Comparison of ENCODE assay signal across 2 cellular contexts in the genomic region with DNA sequence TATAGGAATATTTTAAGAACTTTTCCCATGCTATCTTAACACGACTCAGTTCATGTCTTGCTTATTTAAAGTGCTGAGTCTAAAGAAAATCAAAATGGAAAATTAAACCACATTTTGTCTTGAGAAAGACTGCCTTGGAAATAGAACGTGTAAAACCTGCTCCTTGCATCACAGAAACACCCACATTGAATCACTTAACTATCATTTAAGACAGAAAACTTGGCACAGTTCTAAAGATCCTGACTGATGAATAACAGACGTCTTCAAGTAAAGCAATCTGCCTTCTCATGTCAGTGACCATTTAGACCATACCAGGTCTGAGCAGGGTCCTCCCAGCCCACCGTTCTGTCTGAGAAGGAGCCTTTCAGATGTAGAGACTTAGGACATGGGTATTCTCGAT.
TF ChIP-seq lines count a peak whose summit lies in the region.

No MANE protein-coding gene starts in this region.

TF ChIP-seq in IMR-90, 13 proteins besides CTCF, POLR2A, EP300 and RAD21:
- peak; percentile 67; the same call in 1 of the 2 replicates for TF ChIP-seq CEBPB (IDR thresholded peaks at IDR 0.05; ENCODE audit: low read depth, low read length)
- TF ChIP-seq RFX5 (IDR thresholded peaks at IDR 0.05; ENCODE audit: low read depth, low read length) = no peak

TF ChIP-seq in H1, 55 proteins besides CTCF, POLR2A, EP300 and RAD21:
- no peak for TF ChIP-seq SP4 (IDR thresholded peaks at IDR 0.05; ENCODE audit: low read length)
- no peak for TF ChIP-seq RXRA (IDR thresholded peaks at IDR 0.05; ENCODE audit: insufficient read depth, low read depth, low read length)
- TF ChIP-seq KDM5A (IDR thresholded peaks at IDR 0.05; ENCODE audit: low read length) = no peak
- TF ChIP-seq BRCA1 (IDR thresholded peaks at IDR 0.05; ENCODE audit: low read depth, low read length) = no peak
- no peak for TF ChIP-seq GABPA (IDR thresholded peaks at IDR 0.05; ENCODE audit: borderline replicate concordance, insufficient read depth, low read length)
- TF ChIP-seq, protein P1, sequence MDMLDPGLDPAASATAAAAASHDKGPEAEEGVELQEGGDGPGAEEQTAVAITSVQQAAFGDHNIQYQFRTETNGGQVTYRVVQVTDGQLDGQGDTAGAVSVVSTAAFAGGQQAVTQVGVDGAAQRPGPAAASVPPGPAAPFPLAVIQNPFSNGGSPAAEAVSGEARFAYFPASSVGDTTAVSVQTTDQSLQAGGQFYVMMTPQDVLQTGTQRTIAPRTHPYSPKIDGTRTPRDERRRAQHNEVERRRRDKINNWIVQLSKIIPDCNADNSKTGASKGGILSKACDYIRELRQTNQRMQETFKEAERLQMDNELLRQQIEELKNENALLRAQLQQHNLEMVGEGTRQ (IDR thresholded peaks at IDR 0.05; ENCODE audit: low read length) = no peak
- TF ChIP-seq CHD1 (IDR thresholded peaks at IDR 0.05; ENCODE audit: low read depth, low read length) = no peak
- TF ChIP-seq, protein P2, sequence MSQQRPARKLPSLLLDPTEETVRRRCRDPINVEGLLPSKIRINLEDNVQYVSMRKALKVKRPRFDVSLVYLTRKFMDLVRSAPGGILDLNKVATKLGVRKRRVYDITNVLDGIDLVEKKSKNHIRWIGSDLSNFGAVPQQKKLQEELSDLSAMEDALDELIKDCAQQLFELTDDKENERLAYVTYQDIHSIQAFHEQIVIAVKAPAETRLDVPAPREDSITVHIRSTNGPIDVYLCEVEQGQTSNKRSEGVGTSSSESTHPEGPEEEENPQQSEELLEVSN (IDR thresholded peaks at IDR 0.05) = no peak
- no peak for TF ChIP-seq SUZ12 (IDR thresholded peaks at IDR 0.05; ENCODE audit: low read length)
- TF ChIP-seq, protein P3, sequence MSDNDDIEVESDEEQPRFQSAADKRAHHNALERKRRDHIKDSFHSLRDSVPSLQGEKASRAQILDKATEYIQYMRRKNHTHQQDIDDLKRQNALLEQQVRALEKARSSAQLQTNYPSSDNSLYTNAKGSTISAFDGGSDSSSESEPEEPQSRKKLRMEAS (IDR thresholded peaks at IDR 0.05) = no peak
- no peak for TF ChIP-seq FOSL1 (IDR thresholded peaks at IDR 0.05; ENCODE audit: insufficient read depth, low read depth, low read length)
- TF ChIP-seq GTF2F1 (IDR thresholded peaks at IDR 0.05; ENCODE audit: borderline replicate concordance, low read depth, low read length) = no peak
- TF ChIP-seq SP2 (IDR thresholded peaks at IDR 0.05; ENCODE audit: low read length) = no peak
- no peak for TF ChIP-seq BACH1 (IDR thresholded peaks at IDR 0.05; ENCODE audit: low read length)
- no peak for TF ChIP-seq TBP (IDR thresholded peaks at IDR 0.05; ENCODE audit: low read depth, low read length)
- no peak for TF ChIP-seq RFX5 (IDR thresholded peaks at IDR 0.05; ENCODE audit: borderline replicate concordance, low read depth, low read length)
- no peak for TF ChIP-seq MAFK (IDR thresholded peaks at IDR 0.05; ENCODE audit: low read depth, low read length)
